Comparison of ENCODE assay signal across 18 cellular contexts in genomic region chr10:131975003-131975402, GRCh38. TPM values are rescaled to one million over a fixed set of nuclear protein-coding genes. Genes with fewer than 3 reads are reported as not detected.
DNase-seq lines count a peak whose midpoint lies in the region; ATAC-seq and TF ChIP-seq lines count a peak whose summit lies in the region.
"Had no signal": no experiment of that assay in that cellular context is flagged by ENCODE, and none has a peak within 500 bp of the region (broad histone marks: within the 10 kb centered on the region; RNA-seq: fewer than 3 reads in every experiment).

No MANE protein-coding gene starts in this region.

- peak overlapping the region; percentile 90 for H3K27ac Mint-ChIP-seq in activated T-cell treated with anti-CD3 and anti-CD28 coated beads, Interleukin-2, amount 50 U/mL, for 72 hours
- H3K27ac Mint-ChIP-seq in CD4-positive, CD25-positive, alpha-beta regulatory T cell, result peak overlapping the region in 2 of 3 donors; percentile 74 to 93

- no peak for ATAC-seq in activated T-cell treated with anti-CD3 and anti-CD28 coated beads, Interleukin-2, amount 50 U/mL, for 72 hours (replicated peaks in 1 of 2)
- ATAC-seq in CD4-positive, CD25-positive, alpha-beta regulatory T cell (ENCODE audit: low read depth in 2 of 2), result no peak
- ATAC-seq: activated T-cell treated with anti-CD3 and anti-CD28 coated beads, Interleukin-2, amount 50 U/mL, for 4 hours; lower lobe of right lung; Panc1 had no signal

- no peaks in the 10 kb centered on the region for H3K9me3 Mint-ChIP-seq in activated T-cell treated with anti-CD3 and anti-CD28 coated beads, Interleukin-2, amount 50 U/mL, for 72 hours
- H3K9me3 Mint-ChIP-seq in CD4-positive, CD25-positive, alpha-beta regulatory T cell, result no peaks in the 10 kb centered on the region
- H3K9me3 Mint-ChIP-seq: activated T-cell treated with anti-CD3 and anti-CD28 coated beads, Interleukin-2, amount 50 U/mL, for 4 hours had no signal

- no peak for TF ChIP-seq POLR2A in erythroblast (IDR thresholded peaks at IDR 0.05; ENCODE audit: low read length)

- peaks cover 9% of the 10 kb centered on the region for H3K36me3 ChIP-seq in CD4-positive, CD25-positive, alpha-beta regulatory T cell (ENCODE audit: control insufficient read depth, insufficient read depth, low read length)
- H3K36me3 ChIP-seq in KOPT-K1 (ENCODE audit: insufficient read depth, low read length), result peaks cover 97% of the 10 kb centered on the region

- H3K4me3 Mint-ChIP-seq in activated T-cell treated with anti-CD3 and anti-CD28 coated beads, Interleukin-2, amount 50 U/mL, for 72 hours, result peak overlapping the region; percentile 36 to 75
- peak overlapping the region; percentile 25 to 66 (median 44) for H3K4me3 Mint-ChIP-seq in CD4-positive, CD25-positive, alpha-beta regulatory T cell
- H3K4me3 Mint-ChIP-seq: activated T-cell treated with anti-CD3 and anti-CD28 coated beads, Interleukin-2, amount 50 U/mL, for 4 hours had no signal

- H3K9me3 ChIP-seq in CD4-positive, CD25-positive, alpha-beta regulatory T cell (ENCODE audit: control insufficient read depth in 2 of 2, low read length in 2 of 2), result no peaks in the 10 kb centered on the region
- no peaks in the 10 kb centered on the region for H3K9me3 ChIP-seq in KOPT-K1 (ENCODE audit: insufficient read depth, low read length, poor library complexity, severe bottlenecking)
- H3K9me3 ChIP-seq: Caco-2, lower lobe of right lung had no signal

- no peaks in the 10 kb centered on the region for H3K27me3 Mint-ChIP-seq in activated T-cell treated with anti-CD3 and anti-CD28 coated beads, Interleukin-2, amount 50 U/mL, for 72 hours (ENCODE audit: low read depth)
- H3K27me3 Mint-ChIP-seq in CD4-positive, CD25-positive, alpha-beta regulatory T cell, result no peaks in the 10 kb centered on the region

- H3K36me3 Mint-ChIP-seq in activated T-cell treated with anti-CD3 and anti-CD28 coated beads, Interleukin-2, amount 50 U/mL, for 72 hours (ENCODE audit: insufficient read depth in 2 of 2), result peaks cover 2 to 8% of the 10 kb centered on the region in 2 donors
- peaks cover 25% of the 10 kb centered on the region for H3K36me3 Mint-ChIP-seq in CD4-positive, CD25-positive, alpha-beta regulatory T cell

- no peaks in the 10 kb centered on the region for H3K27me3 ChIP-seq in CD4-positive, CD25-positive, alpha-beta regulatory T cell (ENCODE audit: control insufficient read depth, insufficient read depth, low read length)

- H3K4me3 ChIP-seq in CD4-positive, CD25-positive, alpha-beta regulatory T cell (ENCODE audit: low read depth, low read length), result no peak overlapping the region
- H3K4me3 ChIP-seq: lower lobe of right lung had no signal

- peaks cover 93% of the 10 kb centered on the region for H3K4me1 Mint-ChIP-seq in activated T-cell treated with anti-CD3 and anti-CD28 coated beads, Interleukin-2, amount 50 U/mL, for 72 hours (ENCODE audit: low read depth)
- H3K4me1 Mint-ChIP-seq in CD4-positive, CD25-positive, alpha-beta regulatory T cell, result peaks cover 34 to 92% (median 56%) of the 10 kb centered on the region in 4 donors

- H3K27ac ChIP-seq in CD4-positive, CD25-positive, alpha-beta regulatory T cell (ENCODE audit: insufficient read depth, low read length, poor library complexity, severe bottlenecking), result no peak overlapping the region
- H3K27ac ChIP-seq in KOPT-K1 (ENCODE audit: low read depth, low read length, poor library complexity, severe bottlenecking) (peak overlapping the region; percentile 17), cingulate gyrus (ENCODE audit: low read depth, low read length) (peak overlapping the region; percentile 52)
- H3K27ac ChIP-seq: lower lobe of right lung had no signal

- peaks cover 33% of the 10 kb centered on the region for H3K4me1 ChIP-seq in CD4-positive, CD25-positive, alpha-beta regulatory T cell (ENCODE audit: control insufficient read depth, insufficient read depth, low read length, poor library complexity, severe bottlenecking)
- H3K4me1 ChIP-seq: Caco-2 had no signal

- no peak for DNase-seq in activated T-cell treated with anti-CD3 and anti-CD28 coated beads, Interleukin-2, amount 50 U/mL, for 72 hours
- DNase-seq in activated T-cell treated with anti-CD3 and anti-CD28 coated beads for 4 hours, result no peak
- DNase-seq in CD4-positive, CD25-positive, alpha-beta regulatory T cell, result no peak
- no peak for DNase-seq in erythroblast (lab: John Stamatoyannopoulos, UW)
- DNase-seq in NAMALWA (ENCODE audit: low spot score), result no peak
- no peak for DNase-seq in NCI-H1436 treated with DMSO at 0.1 percent for 48 hours (lab: John Stamatoyannopoulos, UW)
- DNase-seq: activated CD4-positive, alpha-beta T cell treated with anti-CD3 and anti-CD28 coated beads, Interleukin-2, amount 50 U/mL, for 1 hour; activated T-cell treated with anti-CD3 and anti-CD28 coated beads, Interleukin-2, amount 50 U/mL, for 4 hours; anterior cingulate cortex; Caco-2; cerebellar nuclear complex; lower lobe of right lung; NCI-H82; stimulated activated naive CD4-positive, alpha-beta T cell treated with Interleukin-2 at 50 U/mL for 16 hours; trophoblast cell had no signal

RNA-seq across cellular contexts. Expression of gene BNIP3, which starts 6.7 kb away (rescaled TPM):
- total RNA-seq in activated T-cell treated with anti-CD3 and anti-CD28 coated beads, Interleukin-2, amount 50 U/mL, for 72 hours, result 10 to 100 TPM; 31.3 to 51.7 TPM
- total RNA-seq in CD4-positive, CD25-positive, alpha-beta regulatory T cell, result 20.2 TPM
- 10 to 100 TPM; 21.2 to 35.1 (median 30.5) TPM for polyA plus RNA-seq in CD4-positive, CD25-positive, alpha-beta regulatory T cell
